ENCODE assay signal across 14 cellular contexts in genomic region chr2:86216577-86217555, GRCh38. TPM values are rescaled to one million over a fixed set of nuclear protein-coding genes. Genes with fewer than 3 reads are reported as not detected.
A peak's percentile ranks its signal among the peaks of the same experiment; 100 is the strongest.
DNase-seq lines count a peak whose midpoint lies in the region; ATAC-seq, FAIRE-seq and TF ChIP-seq lines count a peak whose summit lies in the region.
"Had no signal": no experiment of that assay in that cellular context is flagged by ENCODE, and none has a peak within 500 bp of the region (broad histone marks: within the 10 kb centered on the region; RNA-seq: fewer than 3 reads in every experiment).

No MANE protein-coding gene starts in this region.

- peak; percentile 41 for FAIRE-seq in keratinocyte (lab: Jason Lieb, UNC)
- FAIRE-seq: endothelial cell of umbilical vein had no signal

- no peaks in the 10 kb centered on the region; the same call in 1 of the 2 replicates for H3K27me3 Mint-ChIP-seq in HFFc6 (ENCODE audit: insufficient read depth)
- H3K27me3 Mint-ChIP-seq: natural killer cell treated with Interleukin-12 subunit alpha and Interleukin-12 subunit beta and Interleukin-15 and Interleukin-18, amount 100 ng/mL, for 72 hours had no signal

- no peaks in the 10 kb centered on the region for H3K79me2 ChIP-seq in keratinocyte (ENCODE audit: control insufficient read depth, insufficient read depth, low read length)

- intact Hi-C loops in A673 (cut with micrococcal nuclease; ENCODE audit: unreplicated experiment) (no loop called here), colonic mucosa (cut with DNase I) (no loop called here)

- H3K4me1 ChIP-seq in A673 (ENCODE audit: insufficient read depth, low read length, poor library complexity, severe bottlenecking), result peaks cover 18% of the 10 kb centered on the region
- peaks cover 23% of the 10 kb centered on the region for H3K4me1 ChIP-seq in adipocyte (ENCODE audit: control insufficient read depth, insufficient read depth, low read length)
- peaks cover 5% of the 10 kb centered on the region for H3K4me1 ChIP-seq in keratinocyte (ENCODE audit: control insufficient read depth, extremely low read depth, insufficient read depth, low read length)
- peaks cover 14% of the 10 kb centered on the region for H3K4me1 ChIP-seq in colonic mucosa

- H3K9me1 ChIP-seq in keratinocyte (ENCODE audit: control insufficient read depth, extremely low read depth, insufficient read depth, low read length), result no peaks in the 10 kb centered on the region

- CTCF ChIA-PET in A673 (lab: Charles Lee) (no interaction called here), HEK293T (lab: Yijun Ruan, JAX) (interaction anchor here (1.0 to 1.7 kb wide), 2 partner anchors 18 to 156 kb away, joined by 3 to 6 read pairs; partner anchors contain the start of gene MRPL35)

- H3K4me2 ChIP-seq in keratinocyte (ENCODE audit: control insufficient read depth, extremely low read depth, insufficient read depth, low read depth, low read length), result peak overlapping the region; percentile 44

- peaks cover 56% of the 10 kb centered on the region for H3K4me1 Mint-ChIP-seq in HFFc6 (ENCODE audit: low read depth)

- dilution Hi-C loops in keratinocyte (cut with MboI; ENCODE audit: extremely low pct_ligation_motif_present, low sequenced_read_pairs), result no loop called here

- H3K9ac ChIP-seq in adipocyte (ENCODE audit: low read length) (peak overlapping the region; percentile 64), keratinocyte (ENCODE audit: control insufficient read depth, extremely low read depth, insufficient read depth, low read length) (no peak overlapping the region), colonic mucosa (ENCODE audit: low read depth in 2 of 2, low read length in 2 of 2) (no peak overlapping the region)

- peak overlapping the region; percentile 84 for H3K4me3 Mint-ChIP-seq in HFFc6
- H3K4me3 Mint-ChIP-seq: natural killer cell treated with Interleukin-12 subunit alpha and Interleukin-12 subunit beta and Interleukin-15 and Interleukin-18, amount 100 ng/mL, for 72 hours had no signal

- no peaks in the 10 kb centered on the region for H3K9me3 Mint-ChIP-seq in HFFc6
- H3K9me3 Mint-ChIP-seq: natural killer cell treated with Interleukin-12 subunit alpha and Interleukin-12 subunit beta and Interleukin-15 and Interleukin-18, amount 100 ng/mL, for 72 hours had no signal

- H3K36me3 ChIP-seq in A673 (ENCODE audit: insufficient read depth, low read length, poor library complexity, severe bottlenecking), result peaks cover 20% of the 10 kb centered on the region
- H3K36me3 ChIP-seq in adipocyte (ENCODE audit: control insufficient read depth, insufficient read depth, low read length, severe bottlenecking), result peaks cover 22% of the 10 kb centered on the region
- peaks cover 3 to 4% of the 10 kb centered on the region in 2 experiments for H3K36me3 ChIP-seq in keratinocyte (ENCODE audit: control insufficient read depth in 2 of 2, extremely low read depth in 1 of 2, insufficient read depth in 2 of 2, low read length in 2 of 2)
- H3K36me3 ChIP-seq in colonic mucosa, result no peaks in the 10 kb centered on the region

- POLR2A ChIA-PET in A673 (lab: Charles Lee; ENCODE audit: low non-redundant PET), result no interaction called here
- POLR2A ChIA-PET in HEK293T (lab: Yijun Ruan, JAX), result no interaction called here

- H3K9me3 ChIP-seq in A673 (ENCODE audit: low read depth, low read length, poor library complexity, severe bottlenecking), result no peaks in the 10 kb centered on the region
- H3K9me3 ChIP-seq in adipocyte (ENCODE audit: control insufficient read depth, low read length), result no peaks in the 10 kb centered on the region
- no peaks in the 10 kb centered on the region for H3K9me3 ChIP-seq in keratinocyte (ENCODE audit: control insufficient read depth, low read depth, low read length)
- no peaks in the 10 kb centered on the region for H3K9me3 ChIP-seq in colonic mucosa
- H3K9me3 ChIP-seq: ascending aorta had no signal

- BruUV-seq in A673 (replicated peaks; lab: Mats Ljungman, UMichigan), result TSS peak; percentile 77

- peaks cover 17% of the 10 kb centered on the region for H3K36me3 Mint-ChIP-seq in HFFc6 (ENCODE audit: low read depth)

- H3K27me3 ChIP-seq in A673 (replicated peaks; ENCODE audit: insufficient read depth, low read depth, low read length, poor library complexity) (no peaks in the 10 kb centered on the region), adipocyte (replicated peaks; ENCODE audit: control insufficient read depth, insufficient read depth, low read length) (no peaks in the 10 kb centered on the region), keratinocyte (ENCODE audit: control insufficient read depth, extremely low read depth, insufficient read depth, low read length) (no peaks in the 10 kb centered on the region), colonic mucosa (no peaks in the 10 kb centered on the region)
- H3K27me3 ChIP-seq: ascending aorta had no signal

- peak overlapping the region; percentile 70 for H2AFZ ChIP-seq in keratinocyte (ENCODE audit: control insufficient read depth, low read length)

- no peak for ATAC-seq in GM21381 (IDR thresholded peaks at IDR 0.05; ENCODE audit: unreplicated experiment)
- ATAC-seq: natural killer cell treated with Interleukin-12 subunit alpha and Interleukin-12 subunit beta and Interleukin-15 and Interleukin-18, amount 100 ng/mL, for 72 hours; stimulated activated naive CD8-positive, alpha-beta T cell treated with anti-CD3 and anti-CD28 coated beads, Interleukin-15, Interleukin-2, amounts not matched to agents 100 U/mL and 50 U/mL, for 24 hours had no signal

- H3K4me3 ChIP-seq in A673 (ENCODE audit: low read depth, low read length, poor library complexity, severe bottlenecking) (peak overlapping the region; percentile 33), adipocyte (ENCODE audit: low read length) (peak overlapping the region; percentile 74), keratinocyte (ENCODE audit: control insufficient read depth in 2 of 3, extremely low read depth in 1 of 3, insufficient read depth in 2 of 3, low read depth in 1 of 3, low read length in 3 of 3) (peak overlapping the region in 1 of 3 experiments; percentile 26), colonic mucosa (no peak overlapping the region)
- H3K4me3 ChIP-seq: ascending aorta had no signal

- DNase-seq in A673 (ENCODE audit: low spot score), result peak; percentile 90
- peak; percentile 72 for DNase-seq in HFFc6
- DNase-seq in adipocyte (ENCODE audit: low read depth), result peak; percentile 33
- no peak for DNase-seq in keratinocyte (ENCODE audit: low read depth, low spot score)
- no peak for DNase-seq in DMS114 treated with DMSO at 0.1 percent for 48 hours (lab: John Stamatoyannopoulos, UW; ENCODE audit: unreplicated experiment)
- no peak for DNase-seq in HEK293T (ENCODE audit: extremely low spot score)
- DNase-seq in colonic mucosa, result no peak
- DNase-seq: NCI-H1105; stimulated activated naive CD8-positive, alpha-beta T cell treated with anti-CD3 and anti-CD28 coated beads, Interleukin-15, Interleukin-2, amounts not matched to agents 100 U/mL and 50 U/mL, for 24 hours; T-helper 2 cell had no signal

- H3K27ac ChIP-seq in A673 (ENCODE audit: low read depth, low read length, poor library complexity, severe bottlenecking) (peak overlapping the region; percentile 55), keratinocyte (ENCODE audit: control insufficient read depth, insufficient read depth, low read length) (peak overlapping the region; percentile 46), colonic mucosa (no peak overlapping the region)
- H3K27ac ChIP-seq: ascending aorta had no signal

- H3K27ac Mint-ChIP-seq in HFFc6, result peak overlapping the region; percentile 96

- H4K20me1 ChIP-seq in keratinocyte (ENCODE audit: control insufficient read depth, extremely low read depth, insufficient read depth, low read length), result no peaks in the 10 kb centered on the region

- TF ChIP-seq CTCF in A673 (conservative IDR thresholded peaks at IDR 0.05; ENCODE audit: low read depth, low read length) (no peak), HFFc6 (IDR thresholded peaks at IDR 0.05) (no peak), keratinocyte (optimal IDR thresholded peaks at IDR 0.05 in 1 of 3, IDR thresholded peaks at IDR 0.05 in 1 of 3, conservative IDR thresholded peaks at IDR 0.05 in 1 of 3; ENCODE audit: extremely low read depth in 1 of 3, insufficient read depth in 2 of 3, low read length in 3 of 3) (no peak), colonic mucosa (IDR thresholded peaks at IDR 0.05) (no peak)

TF ChIP-seq in HEK293T, 16 proteins besides CTCF, POLR2A, EP300 and RAD21 (continues in another document):
- TF ChIP-seq PKNOX1 (IDR thresholded peaks at IDR 0.05) (no peak), FOXK2 (IDR thresholded peaks at IDR 0.05) (no peak)

RNA-seq across cellular contexts. Expression of gene MRPL35, which starts 17.6 kb away (rescaled TPM):
- 81.9 and 97.7 TPM in 2 replicates for total RNA-seq in A673 (2021)
- total RNA-seq in HFFc6 (2021; fragmentation: NEBNext Ultra II Directional; extraction: Animal tissue kit (Norgen Biotek cat#: 25700)), result 10 to 100 TPM; 36.3 to 55.3 (median 46.6) TPM
- polyA plus RNA-seq in keratinocyte, result 65.3 to 76.4 TPM (median 71.9 TPM) in 3 replicates
- polyA plus RNA-seq in keratinocyte (2011; ENCODE audit: low read depth), result 10.8 TPM
- 50.9 and 76.6 TPM in 2 replicates for polyA plus RNA-seq in keratinocyte (2011; cell fraction: cytosol; rRNA removed)
- polyA plus RNA-seq in keratinocyte (2011; cell fraction: nucleus; rRNA removed), result 46.7 and 47.5 TPM in 2 replicates
- polyA plus RNA-seq in keratinocyte (2012; ENCODE audit: low replicate concordance), result 18.7 and 41.6 TPM in 2 replicates
- polyA minus RNA-seq in keratinocyte, result 23.8 to 48.2 TPM (median 25.5 TPM) in 3 replicates
- 12.5 TPM for polyA minus RNA-seq in keratinocyte (2011; cell fraction: cytosol; rRNA and poly(A)+ RNA removed)
- 14.4 and 23.8 TPM in 2 replicates for polyA minus RNA-seq in keratinocyte (2011; cell fraction: nucleus; rRNA and poly(A)+ RNA removed)
- 10 to 100 TPM; 88.1 to 88.9 TPM for total RNA-seq in colonic mucosa

RNA-seq across cellular contexts. Expression of gene IMMT, which starts 21.6 kb away (rescaled TPM):
- total RNA-seq in A673 (2021) (172 and 174 TPM in 2 replicates), colonic mucosa (100 to 1,000 TPM; 125 to 127 TPM)
- 10 to 100 TPM; 83.0 to 93.4 (median 87.6) TPM for total RNA-seq in HFFc6 (2021; fragmentation: NEBNext Ultra II Directional; extraction: Animal tissue kit (Norgen Biotek cat#: 25700))
- polyA plus RNA-seq in keratinocyte, result 65.2 to 91.5 TPM (median 74.0 TPM) in 3 replicates
- 82.5 TPM for polyA plus RNA-seq in keratinocyte (2011; ENCODE audit: low read depth)
- 57.7 and 77.3 TPM in 2 replicates for polyA plus RNA-seq in keratinocyte (2011; cell fraction: cytosol; rRNA removed)
- polyA plus RNA-seq in keratinocyte (2011; cell fraction: nucleus; rRNA removed), result 88.2 and 93.2 TPM in 2 replicates
- 51.7 and 87.4 TPM in 2 replicates for polyA plus RNA-seq in keratinocyte (2012; ENCODE audit: low replicate concordance)
- polyA minus RNA-seq in keratinocyte, result 31.0 to 75.8 TPM (median 47.1 TPM) in 3 replicates
- polyA minus RNA-seq in keratinocyte (2011; cell fraction: cytosol; rRNA and poly(A)+ RNA removed), result 57.6 TPM
- 38.9 and 66.7 TPM in 2 replicates for polyA minus RNA-seq in keratinocyte (2011; cell fraction: nucleus; rRNA and poly(A)+ RNA removed)

Comparison
In these comparisons a context has a peak if more than half of its experiments do, and no peak if none do; other contexts are left out.
1. DNase-seq: peak in A673 (single experiment), HFFc6 (single experiment) and adipocyte (single experiment); none in keratinocyte (single experiment), DMS114 treated with DMSO at 0.1 percent for 48 hours (single experiment), HEK293T (single experiment) and colonic mucosa (single experiment).